1 cellular context compared by ENCODE assay signal in genomic region chr10:44416021-44416758, GRCh38.
TF ChIP-seq lines count a peak whose summit lies in the region.

No MANE protein-coding gene starts in this region.

TF ChIP-seq in H1, 55 proteins besides CTCF, POLR2A, EP300 and RAD21 (continued from another document):
- TF ChIP-seq, protein P1, sequence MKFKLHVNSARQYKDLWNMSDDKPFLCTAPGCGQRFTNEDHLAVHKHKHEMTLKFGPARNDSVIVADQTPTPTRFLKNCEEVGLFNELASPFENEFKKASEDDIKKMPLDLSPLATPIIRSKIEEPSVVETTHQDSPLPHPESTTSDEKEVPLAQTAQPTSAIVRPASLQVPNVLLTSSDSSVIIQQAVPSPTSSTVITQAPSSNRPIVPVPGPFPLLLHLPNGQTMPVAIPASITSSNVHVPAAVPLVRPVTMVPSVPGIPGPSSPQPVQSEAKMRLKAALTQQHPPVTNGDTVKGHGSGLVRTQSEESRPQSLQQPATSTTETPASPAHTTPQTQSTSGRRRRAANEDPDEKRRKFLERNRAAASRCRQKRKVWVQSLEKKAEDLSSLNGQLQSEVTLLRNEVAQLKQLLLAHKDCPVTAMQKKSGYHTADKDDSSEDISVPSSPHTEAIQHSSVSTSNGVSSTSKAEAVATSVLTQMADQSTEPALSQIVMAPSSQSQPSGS (IDR thresholded peaks at IDR 0.05; ENCODE audit: low read length), result no peak
- TF ChIP-seq KDM5A (IDR thresholded peaks at IDR 0.05; ENCODE audit: low read length), result no peak
- TF ChIP-seq KDM4A (IDR thresholded peaks at IDR 0.05; ENCODE audit: low read depth, low read length, severe bottlenecking), result no peak
- TF ChIP-seq POU5F1 (IDR thresholded peaks at IDR 0.05; ENCODE audit: low read depth, low read length), result no peak
